30 cellular contexts compared by ENCODE assay signal in genomic region chr11:70805243-70805642, GRCh38.
"Had no signal": no experiment of that assay in that cellular context is flagged by ENCODE, and none has a peak within 500 bp of the region (broad histone marks: within the 10 kb centered on the region; RNA-seq: fewer than 3 reads in every experiment).

No MANE protein-coding gene starts in this region.

- H3K4me1 ChIP-seq: neural progenitor cell, parathyroid adenoma, psoas muscle, right lobe of liver, sigmoid colon, suprapubic skin, tibial artery, transverse colon, upper lobe of right lung, uterus had no signal

- H3K9me3 Mint-ChIP-seq: natural killer cell treated with Interleukin-12 subunit alpha and Interleukin-12 subunit beta and Interleukin-15 and Interleukin-18, amount 100 ng/mL, for 72 hours had no signal

- H3K27ac Mint-ChIP-seq: naive B cell; naive thymus-derived CD8-positive, alpha-beta T cell; natural killer cell treated with Interleukin-12 subunit alpha and Interleukin-12 subunit beta and Interleukin-15 and Interleukin-18, amount 100 ng/mL, for 72 hours; neural progenitor cell; progenitor cell of endocrine pancreas; stimulated activated memory B cell treated with anti-CD40 and anti-IgM and Interleukin-4, amounts not matched to agents 10 μg/mL and 1 μg/mL and 100 μg/mL, for 72 hours; type B pancreatic cell had no signal

- H3K9me3 ChIP-seq: neutrophil, ovary, psoas muscle, right lobe of liver, sigmoid colon, suprapubic skin, testis, tibial artery, transverse colon, upper lobe of right lung, uterus had no signal

- H3K4me3 Mint-ChIP-seq: naive B cell; naive thymus-derived CD8-positive, alpha-beta T cell; natural killer cell treated with Interleukin-12 subunit alpha and Interleukin-12 subunit beta and Interleukin-15 and Interleukin-18, amount 100 ng/mL, for 72 hours; neural progenitor cell; stimulated activated memory B cell treated with anti-CD40 and anti-IgM and Interleukin-4, amounts not matched to agents 10 μg/mL and 1 μg/mL and 100 μg/mL, for 72 hours; stimulated activated naive CD8-positive, alpha-beta T cell treated with anti-CD3 and anti-CD28 coated beads, Interleukin-15, amount 100 ng/mL, for 72 hours; type B pancreatic cell had no signal

- H3K4me3 ChIP-seq: neural progenitor cell, ovary, psoas muscle, right lobe of liver, sigmoid colon, suprapubic skin, testis, tibial artery, transverse colon, upper lobe of right lung, uterus had no signal

- H3K4me2 ChIP-seq: neural progenitor cell had no signal

- H3K4me1 Mint-ChIP-seq: neural progenitor cell; stimulated activated memory B cell treated with anti-CD40 and anti-IgM and Interleukin-4, amounts not matched to agents 10 μg/mL and 1 μg/mL and 100 μg/mL, for 72 hours had no signal

- H2AFZ ChIP-seq: neural progenitor cell, parathyroid adenoma had no signal

- H3K36me3 Mint-ChIP-seq: naive thymus-derived CD8-positive, alpha-beta T cell; natural killer cell treated with Interleukin-12 subunit alpha and Interleukin-12 subunit beta and Interleukin-15 and Interleukin-18, amount 100 ng/mL, for 72 hours; neural progenitor cell; stimulated activated memory B cell treated with anti-CD40 and anti-IgM and Interleukin-4, amounts not matched to agents 10 μg/mL and 1 μg/mL and 100 μg/mL, for 72 hours had no signal

- H3K27me3 Mint-ChIP-seq: progenitor cell of endocrine pancreas, type B pancreatic cell had no signal

- H3K79me2 ChIP-seq: parathyroid adenoma had no signal

- H3K27ac ChIP-seq: neural progenitor cell, neutrophil, ovary, parathyroid adenoma, psoas muscle, right lobe of liver, sigmoid colon, suprapubic skin, testis, tibial artery, transverse colon, upper lobe of right lung, uterus had no signal

- DNase-seq: naive B cell; naive thymus-derived CD8-positive, alpha-beta T cell; nucleus accumbens; ovary; psoas muscle; right cardiac atrium; sigmoid colon; small intestine; stimulated activated CD4-positive, alpha-beta T cell treated with anti-CD3 and anti-CD28 coated beads, Interleukin-12 subunit alpha, Interleukin-12 subunit beta, amount 100 ng/mL, for 4 hours; stimulated activated CD4-positive, alpha-beta T cell treated with anti-CD3 and anti-CD28 coated beads, Interleukin-1b, Interleukin-23, amount 100 ng/mL, for 48 hours; stimulated activated CD4-positive, alpha-beta T cell treated with anti-CD3 and anti-CD28 coated beads, Interleukin-4, amount 100 ng/mL, for 1 hour; stimulated activated CD4-positive, alpha-beta T cell treated with anti-CD3 and anti-CD28 coated beads, Interleukin-4, amount 100 ng/mL, for 4 hours; stimulated activated CD8-positive, alpha-beta memory T cell treated with anti-CD3 and anti-CD28 coated beads, Interleukin-4, amount 100 ng/mL, for 48 hours; stimulated activated naive CD4-positive, alpha-beta T cell; stimulated activated naive CD8-positive, alpha-beta T cell treated with anti-CD3 and anti-CD28 coated beads, Interleukin-15, amount 100 ng/mL, for 72 hours; stimulated activated naive CD8-positive, alpha-beta T cell treated with anti-CD3 and anti-CD28 coated beads, Interleukin-15, Interleukin-2, amounts not matched to agents 100 U/mL and 50 U/mL, for 24 hours; testis; tibial artery; transverse colon; upper lobe of right lung; uterus had no signal

- H3K27me3 ChIP-seq: neural progenitor cell, ovary, right lobe of liver, sigmoid colon, suprapubic skin, testis, transverse colon, upper lobe of right lung, uterus had no signal

- H3K36me3 ChIP-seq: neural progenitor cell, neutrophil, ovary, right lobe of liver, suprapubic skin, tibial artery, transverse colon, upper lobe of right lung, uterus had no signal
